27 cellular contexts compared by ENCODE assay signal in genomic region chr3:11080492-11080891, GRCh38.
DNase-seq lines count a peak whose midpoint lies in the region; ATAC-seq, FAIRE-seq and TF ChIP-seq lines count a peak whose summit lies in the region.
"Had no signal": no experiment of that assay in that cellular context is flagged by ENCODE, and none has a peak within 500 bp of the region (broad histone marks: within the 10 kb centered on the region; RNA-seq: fewer than 3 reads in every experiment).

No MANE protein-coding gene starts in this region.

- H2AFZ ChIP-seq in osteoblast (ENCODE audit: low read length): peak overlapping the region; percentile 25

- peak; percentile 55 for FAIRE-seq in bronchial epithelial cell (lab: Jason Lieb, UNC)
- FAIRE-seq: endometrium, HepG2, kidney had no signal

- no peaks in the 10 kb centered on the region for H4K20me1 ChIP-seq in osteoblast (ENCODE audit: insufficient read depth, low read length)

- H3K4me2 ChIP-seq in osteoblast (ENCODE audit: insufficient read depth, low read length): no peak overlapping the region
- H3K4me2 ChIP-seq: SK-N-SH, smooth muscle cell had no signal

- H3K27me3 ChIP-seq in bronchial epithelial cell (ENCODE audit: control insufficient read depth, insufficient read depth, low read length): no peaks in the 10 kb centered on the region
- H3K27me3 ChIP-seq in osteoblast (ENCODE audit: insufficient read depth, low read length): no peaks in the 10 kb centered on the region
- H3K27me3 ChIP-seq: ascending aorta, tibial artery had no signal

- DNase-seq in Daoy (ENCODE audit: low read depth): peak; percentile 18
- DNase-seq in NOMO-1 (lab: John Stamatoyannopoulos, UW; ENCODE audit: unreplicated experiment in 2 of 2): peak; percentile 6 to 30
- peak; percentile 47 for DNase-seq in bronchial epithelial cell (ENCODE audit: low read depth)
- DNase-seq in osteoblast (ENCODE audit: insufficient read length, low spot score, missing footprints): no peak
- no peak for DNase-seq in T-helper 1 cell
- DNase-seq in glomerular visceral epithelial cell (ENCODE audit: extremely low spot score): no peak
- DNase-seq: activated CD4-positive, alpha-beta T cell treated with anti-CD3 and anti-CD28 coated beads for 36 hours; activated CD8-positive, alpha-beta T cell treated with anti-CD3 and anti-CD28 coated beads, Interleukin-2, amount 10 ng/mL, durations not matched to agents 7 days and 5 days; central memory CD4-positive, alpha-beta T cell; DMS53; GF-D8; HFFc6; kidney; midbrain; NCI-H1092 treated with DMSO at 0.1 percent for 48 hours; NCI-H187 treated with DMSO at 0.1 percent for 48 hours; NCI-H526; SK-N-SH; stimulated activated CD4-positive, alpha-beta T cell treated with anti-CD3 and anti-CD28 coated beads, Interleukin-1b, Interleukin-23, amount 100 ng/mL, for 48 hours; T-helper 2 cell; tibial artery had no signal

- no peak for TF ChIP-seq CTCF in bronchial epithelial cell (IDR thresholded peaks at IDR 0.05; ENCODE audit: insufficient read depth, low read length, severe bottlenecking)
- no peak for TF ChIP-seq CTCF in osteoblast (IDR thresholded peaks at IDR 0.05; ENCODE audit: extremely low read depth, low read depth, low read length)

- no peak overlapping the region for H3K4me3 ChIP-seq in bronchial epithelial cell (ENCODE audit: low read depth, low read length)
- no peak overlapping the region for H3K4me3 ChIP-seq in osteoblast (ENCODE audit: insufficient read depth, low read length)
- H3K4me3 ChIP-seq: ascending aorta, smooth muscle cell, tibial artery had no signal

- H3K79me2 ChIP-seq in osteoblast (ENCODE audit: insufficient read depth, low read length): no peaks in the 10 kb centered on the region

- no peaks in the 10 kb centered on the region for H3K36me3 ChIP-seq in bronchial epithelial cell (ENCODE audit: control insufficient read depth, insufficient read depth, low read length)
- no peaks in the 10 kb centered on the region for H3K36me3 ChIP-seq in osteoblast (ENCODE audit: insufficient read depth, low read length)
- H3K36me3 ChIP-seq: ascending aorta, tibial artery had no signal

- H3K4me1 ChIP-seq in osteoblast (ENCODE audit: insufficient read depth, low read length): peaks cover 4% of the 10 kb centered on the region
- H3K4me1 ChIP-seq: ascending aorta, tibial artery had no signal

- no peak overlapping the region for H3K27ac ChIP-seq in osteoblast (ENCODE audit: low read depth, low read length)
- H3K27ac ChIP-seq: ascending aorta, tibial artery had no signal

- ATAC-seq in GM21447 (IDR thresholded peaks at IDR 0.05; ENCODE audit: unreplicated experiment): no peak
- ATAC-seq: activated CD4-positive, alpha-beta T cell treated with anti-CD3 and anti-CD28 coated beads for 36 hours; activated CD8-positive, alpha-beta T cell treated with anti-CD3 and anti-CD28 coated beads, Interleukin-2, amount 10 ng/mL, durations not matched to agents 7 days and 5 days; HepG2; natural killer cell treated with Interleukin-12 subunit alpha and Interleukin-12 subunit beta and Interleukin-15 and Interleukin-18, amount 100 ng/mL, for 72 hours had no signal

- H3K9me3 ChIP-seq in osteoblast (ENCODE audit: low read depth, low read length): no peaks in the 10 kb centered on the region
- H3K9me3 ChIP-seq: ascending aorta, SK-N-SH, tibial artery had no signal

Comparison
In these comparisons a context has a peak if more than half of its experiments do, and no peak if none do; other contexts are left out.
1. DNase-seq: peak in Daoy (single experiment), NOMO-1 (2 of 2) and bronchial epithelial cell (single experiment); none in osteoblast (single experiment), T-helper 1 cell (0 of 5) and glomerular visceral epithelial cell (single experiment).